11 cellular contexts compared by ENCODE assay signal in genomic region chr10:77899080-77899477, GRCh38. TPM values are rescaled to one million over a fixed set of nuclear protein-coding genes. Genes with fewer than 3 reads are reported as not detected.
DNase-seq lines count a peak whose midpoint lies in the region; ATAC-seq and TF ChIP-seq lines count a peak whose summit lies in the region.
"Had no signal": no experiment of that assay in that cellular context is flagged by ENCODE, and none has a peak within 500 bp of the region (broad histone marks: within the 10 kb centered on the region; RNA-seq: fewer than 3 reads in every experiment).

No MANE protein-coding gene starts in this region.

- no peak for ATAC-seq in GM21717 (IDR thresholded peaks at IDR 0.05; ENCODE audit: unreplicated experiment)
- no peak for ATAC-seq in HG03571 (IDR thresholded peaks at IDR 0.05; ENCODE audit: unreplicated experiment)
- ATAC-seq in HG03139 (IDR thresholded peaks at IDR 0.05; ENCODE audit: unreplicated experiment), result no peak

- H3K36me3 Mint-ChIP-seq in mesothelial cell of epicardium, result no peaks in the 10 kb centered on the region
- H3K36me3 Mint-ChIP-seq: CD4-positive, CD25-positive, alpha-beta regulatory T cell had no signal

- TF ChIP-seq CTCF in astrocyte of the cerebellum (IDR thresholded peaks at IDR 0.05; ENCODE audit: low read depth, low read length, missing control alignments) (no peak), mesothelial cell of epicardium (IDR thresholded peaks at IDR 0.05; ENCODE audit: unreplicated experiment) (no peak)

- no peaks in the 10 kb centered on the region for H3K27me3 Mint-ChIP-seq in mesothelial cell of epicardium (ENCODE audit: low read depth)

- H3K4me3 Mint-ChIP-seq in mesothelial cell of epicardium, result no peak overlapping the region
- H3K4me3 Mint-ChIP-seq: CD4-positive, CD25-positive, alpha-beta regulatory T cell had no signal

- peak overlapping the region; percentile 69 for H3K27ac Mint-ChIP-seq in mesothelial cell of epicardium

- DNase-seq in ACHN (peak; percentile 79), HS-27A (ENCODE audit: low read depth) (peak; percentile 45), astrocyte of the cerebellum (ENCODE audit: low read depth) (peak; percentile 38), mesothelial cell of epicardium (ENCODE audit: low spot score in 2 of 2, unreplicated experiment in 2 of 2) (no peak), RKO (ENCODE audit: low spot score) (no peak)
- DNase-seq: CD4-positive, CD25-positive, alpha-beta regulatory T cell; effector CD4-positive, alpha-beta T cell; nucleus accumbens had no signal

- in situ Hi-C loops in ACHN (cut with HindIII; ENCODE audit: low pct_ligation_motif_present, low pct_unique_long_range_greater_than_20kb, low sequenced_read_pairs), result no loop called here
- in situ Hi-C loops in astrocyte of the cerebellum (cut with HindIII; ENCODE audit: low sequenced_read_pairs), result no loop called here

- no peak overlapping the region for H3K4me3 ChIP-seq in astrocyte of the cerebellum (ENCODE audit: low read depth, low read length)

- H3K4me1 Mint-ChIP-seq in mesothelial cell of epicardium, result peaks cover 45% of the 10 kb centered on the region
- H3K4me1 Mint-ChIP-seq: CD4-positive, CD25-positive, alpha-beta regulatory T cell had no signal

- H3K9me3 Mint-ChIP-seq in mesothelial cell of epicardium, result no peaks in the 10 kb centered on the region
- H3K9me3 Mint-ChIP-seq: CD4-positive, CD25-positive, alpha-beta regulatory T cell had no signal

RNA-seq across cellular contexts. Expression of gene DLG5, which starts 27.5 kb away (rescaled TPM):
- total RNA-seq in mesothelial cell of epicardium, result 79.8 to 82.2 TPM (median 80.2 TPM) in 3 replicates

Comparison
In these comparisons a context has a peak if more than half of its experiments do, and no peak if none do; other contexts are left out.
1. DNase-seq: peak in ACHN (single experiment), HS-27A (single experiment) and astrocyte of the cerebellum (single experiment); none in mesothelial cell of epicardium (0 of 2) and RKO (single experiment).